22 cellular contexts compared by ENCODE assay signal in genomic region chr12:103794814-103795213, GRCh38. TPM values are rescaled to one million over a fixed set of nuclear protein-coding genes. Genes with fewer than 3 reads are reported as not detected.
A peak's percentile ranks its signal among the peaks of the same experiment; 100 is the strongest.
DNase-seq lines count a peak whose midpoint lies in the region; ATAC-seq and TF ChIP-seq lines count a peak whose summit lies in the region.
"Had no signal": no experiment of that assay in that cellular context is flagged by ENCODE, and none has a peak within 500 bp of the region (broad histone marks: within the 10 kb centered on the region; RNA-seq: fewer than 3 reads in every experiment).

No MANE protein-coding gene starts in this region.

- POLR2A ChIA-PET in HEK293 (lab: Yijun Ruan, JAX): no interaction called here

- no peak for DNase-seq in Right ventricle myocardium superior
- no peak for DNase-seq in left ventricle myocardium inferior
- DNase-seq in islet precursor cell: peak; percentile 71
- DNase-seq in sigmoid colon: peak; percentile 27
- no peak for DNase-seq in activated CD8-positive, alpha-beta memory T cell treated with anti-CD3 and anti-CD28 coated beads, Interleukin-2, amount 50 U/mL, for 4 hours
- DNase-seq: CD4-positive, alpha-beta memory T cell; COR-L47; DMS53; GDM1; Karpas-422; NCI-H1092; NCI-H1417 treated with DMSO at 0.1 percent for 48 hours; NCI-H187; NCI-H2081 treated with DMSO at 0.1 percent for 48 hours; NCI-H526; NCI-H82; RPMI8226; SHP77 treated with DMSO at 0.1 percent for 48 hours had no signal

- ATAC-seq in Right ventricle myocardium superior (ENCODE audit: poor library complexity): peak; percentile 76
- no peak for ATAC-seq in GM18909 (IDR thresholded peaks at IDR 0.05; ENCODE audit: poor library complexity, unreplicated experiment)
- ATAC-seq: GM12878, HCT116 had no signal

- 55 to 85% methylated on average over 1 of the region's 1 CpG for WGBS in sigmoid colon, 2 donors

- no peak for TF ChIP-seq CTCF in left ventricle myocardium inferior (IDR thresholded peaks at IDR 0.05; ENCODE audit: borderline replicate concordance)
- no peak for TF ChIP-seq CTCF in HEK293 (tag by site-specific recombination; IDR thresholded peaks at IDR 0.05)
- no peak for TF ChIP-seq CTCF in sigmoid colon (IDR thresholded peaks at IDR 0.05)

- TF ChIP-seq EP300 in sigmoid colon (IDR thresholded peaks at IDR 0.05): no peak

- H3K27ac ChIP-seq in left ventricle myocardium inferior (replicated peaks) (no peak overlapping the region), HEK293 (ENCODE audit: extremely low read depth, low read depth, low read length) (no peak overlapping the region), sigmoid colon (peak overlapping the region in 3 of 4 donors; percentile 35 to 64 (median 55))

- H3K4me3 ChIP-seq in left ventricle myocardium inferior (no peak overlapping the region), HEK293 (ENCODE audit: low read depth, low read length) (no peak overlapping the region), sigmoid colon (no peak overlapping the region)
- H3K4me3 ChIP-seq: GM12878 had no signal

- CTCF ChIA-PET in HEK293 (lab: Yijun Ruan, JAX): interaction anchor here (1.1 kb wide), 1 partner anchor 11 kb away, joined by 3 read pairs; no protein-coding TSS in a partner anchor

- intact Hi-C loops in Right ventricle myocardium superior (cut with DNase I): no loop called here
- intact Hi-C loops in left ventricle myocardium inferior (cut with micrococcal nuclease): no loop called here
- intact Hi-C loops in sigmoid colon (cut with DNase I): loop anchor here (10.0 kb wide), 1 partner anchor 140 kb away; the partner anchor contains the start of gene HSP90B1

- H3K4me1 ChIP-seq in left ventricle myocardium inferior: peaks cover 6% of the 10 kb centered on the region
- peaks cover 2% of the 10 kb centered on the region; the same call in 1 of the 2 replicates for H3K4me1 ChIP-seq in HEK293 (ENCODE audit: control insufficient read depth, insufficient read depth, low read length)
- peaks cover 0 to 66% (median 53%) of the 10 kb centered on the region in 4 donors for H3K4me1 ChIP-seq in sigmoid colon

- H3K36me3 ChIP-seq in left ventricle myocardium inferior (peaks cover 20% of the 10 kb centered on the region), HEK293 (ENCODE audit: control insufficient read depth in 2 of 2, insufficient read depth in 1 of 2, low read length in 2 of 2) (peaks cover 0 to 55% of the 10 kb centered on the region in 2 experiments; a peak in 1 of 3 replicates), sigmoid colon (peaks cover 49 to 98% (median 81%) of the 10 kb centered on the region in 4 donors)

- no peak for TF ChIP-seq POLR2A in sigmoid colon (IDR thresholded peaks at IDR 0.05)

- H3K9me3 ChIP-seq in left ventricle myocardium inferior (replicated peaks): no peaks in the 10 kb centered on the region
- no peaks in the 10 kb centered on the region for H3K9me3 ChIP-seq in HEK293 (ENCODE audit: control insufficient read depth, insufficient read depth, low read depth, low read length)
- H3K9me3 ChIP-seq in sigmoid colon: no peaks in the 10 kb centered on the region

- no peaks in the 10 kb centered on the region for H3K27me3 ChIP-seq in left ventricle myocardium inferior (ENCODE audit: low read depth)
- no peaks in the 10 kb centered on the region for H3K27me3 ChIP-seq in sigmoid colon

TF ChIP-seq in HEK293, 187 proteins besides CTCF, POLR2A, EP300 and RAD21:
- no peak for TF ChIP-seq HIC1 (tag by site-specific recombination; IDR thresholded peaks at IDR 0.05)
- 0 out of 2 replicates have a peak, but pooled peaks have one; percentile 21 for TF ChIP-seq ZNF768 (tag by site-specific recombination; IDR thresholded peaks at IDR 0.05)

RNA-seq across cellular contexts. Expression of gene NT5DC3, which starts 46.2 kb away (rescaled TPM):
- total RNA-seq in Right ventricle myocardium superior (2.8 TPM), left ventricle myocardium inferior (3.1 TPM), sigmoid colon (100 to 1,000 TPM; 179 to 346 (median 240) TPM)
- polyA plus RNA-seq in sigmoid colon: 1 to 10 TPM in 2 of 3 donors, under 1 TPM in 1; 0.23 to 6.8 (median 1.8) TPM

Comparison
In these comparisons a context has a peak if more than half of its experiments do, and no peak if none do; other contexts are left out.
1. DNase-seq: peak in islet precursor cell (single experiment) and sigmoid colon (single experiment); none in Right ventricle myocardium superior (single experiment), left ventricle myocardium inferior (single experiment) and activated CD8-positive, alpha-beta memory T cell treated with anti-CD3 and anti-CD28 coated beads, Interleukin-2, amount 50 U/mL, for 4 hours (single experiment).
2. H3K27ac ChIP-seq: peak in sigmoid colon (3 of 4); none in left ventricle myocardium inferior (single experiment) and HEK293 (single experiment).
3. RNA of gene NT5DC3, which starts 46.2 kb away (total RNA-seq): 179 to 346 TPM in sigmoid colon; 3.1 TPM in left ventricle myocardium inferior (single experiment) and 2.8 TPM in Right ventricle myocardium superior (single experiment); every median in the first group is over 10 times any median in the second.